24 cellular contexts compared by ENCODE assay signal in genomic region chr6:116402108-116402507, GRCh38. TPM values are rescaled to one million over a fixed set of nuclear protein-coding genes. Genes with fewer than 3 reads are reported as not detected.
"Had no signal": no experiment of that assay in that cellular context is flagged by ENCODE, and none has a peak within 500 bp of the region (broad histone marks: within the 10 kb centered on the region; RNA-seq: fewer than 3 reads in every experiment).

No MANE protein-coding gene starts in this region.

- DNase-seq: activated CD4-positive, alpha-beta T cell treated with anti-CD3 and anti-CD28 coated beads for 1 hour; activated CD8-positive, alpha-beta memory T cell treated with anti-CD3 and anti-CD28 coated beads for 24 hours; activated CD8-positive, alpha-beta memory T cell treated with anti-CD3 and anti-CD28 coated beads, Interleukin-2, amount 50 U/mL, for 48 hours; activated effector memory CD4-positive, alpha-beta T cell treated with Interleukin-2 at 50 U/mL for 16 hours; activated naive CD4-positive, alpha-beta T cell treated with anti-CD3 and anti-CD28 coated beads, Interleukin-2, amount 50 U/mL, for 16 hours; activated T-cell treated with anti-CD3 and anti-CD28 coated beads, Interleukin-2, amount 50 U/mL, for 48 hours; cerebellar nuclear complex; dermis blood vessel endothelial cell; effector memory CD4-positive, alpha-beta T cell; heart left ventricle; left ventricle myocardium inferior; mucosa of descending colon; naive B cell; right cardiac atrium; stimulated activated CD4-positive, alpha-beta T cell treated with anti-CD3 and anti-CD28 coated beads, Interleukin-4, amount 100 ng/mL, for 24 hours; stomach; testis; upper lobe of right lung; WERI-Rb-1 had no signal

- H3K27ac ChIP-seq: ascending aorta, gastroesophageal sphincter, heart left ventricle, left ventricle myocardium inferior, prostate gland, stomach, testis, upper lobe of right lung, WERI-Rb-1 had no signal

- H3K4me3 Mint-ChIP-seq: memory B cell; naive B cell; stimulated activated effector memory CD8-positive, alpha-beta T cell treated with anti-CD3 and anti-CD28 coated beads, Interleukin-12 subunit alpha, Interleukin-12 subunit beta, amount 100 ng/mL, for 72 hours had no signal

- H3K27me3 ChIP-seq: ascending aorta, gastroesophageal sphincter, heart left ventricle, stomach, testis, upper lobe of right lung had no signal

- H3K27me3 Mint-ChIP-seq: memory B cell, naive B cell had no signal

- H3K4me3 ChIP-seq: ascending aorta, gastroesophageal sphincter, heart left ventricle, left ventricle myocardium inferior, mucosa of descending colon, prostate gland, stomach, testis, upper lobe of right lung had no signal

- H3K36me3 ChIP-seq: ascending aorta, prostate gland, WERI-Rb-1 had no signal

- ATAC-seq: gastroesophageal sphincter; heart left ventricle; mucosa of descending colon; right cardiac atrium; stimulated activated effector memory CD8-positive, alpha-beta T cell treated with anti-CD3 and anti-CD28 coated beads, Interleukin-12 subunit alpha, Interleukin-12 subunit beta, amount 100 ng/mL, for 72 hours; upper lobe of right lung had no signal

- H3K9me3 Mint-ChIP-seq: memory B cell; naive B cell; stimulated activated effector memory CD8-positive, alpha-beta T cell treated with anti-CD3 and anti-CD28 coated beads, Interleukin-12 subunit alpha, Interleukin-12 subunit beta, amount 100 ng/mL, for 72 hours had no signal

- H3K27ac Mint-ChIP-seq: memory B cell; stimulated activated effector memory CD8-positive, alpha-beta T cell treated with anti-CD3 and anti-CD28 coated beads, Interleukin-12 subunit alpha, Interleukin-12 subunit beta, amount 100 ng/mL, for 72 hours had no signal

- H3K9me3 ChIP-seq: ascending aorta, gastroesophageal sphincter, heart left ventricle, left ventricle myocardium inferior, mucosa of descending colon, prostate gland, stomach, testis, upper lobe of right lung had no signal

RNA-seq across cellular contexts. Expression of gene CALHM6, which starts 59.1 kb away (rescaled TPM):
- total RNA-seq: ascending aorta had no signal
